1 cellular context compared by ENCODE assay signal in genomic region chr3:129289201-129289921, GRCh38.
TF ChIP-seq lines count a peak whose summit lies in the region.

No MANE protein-coding gene starts in this region.

TF ChIP-seq in SK-N-SH, 30 proteins besides CTCF, POLR2A, EP300 and RAD21 (continued from another document):
- TF ChIP-seq GATA2 (CRISPR knock-in tag; IDR thresholded peaks at IDR 0.05) (no peak), TAF1 (IDR thresholded peaks at IDR 0.05; ENCODE audit: borderline replicate concordance, low read depth, low read length) (no peak), ELF1 (IDR thresholded peaks at IDR 0.05) (no peak), PBX3 (IDR thresholded peaks at IDR 0.05) (no peak), TCF12 (IDR thresholded peaks at IDR 0.05) (peak; percentile 48; the same call in 1 of the 2 replicates), FOXJ3 (CRISPR knock-in tag; IDR thresholded peaks at IDR 0.05) (no peak), IRF3 (IDR thresholded peaks at IDR 0.05; ENCODE audit: low read depth, low read length) (no peak), TEAD4 (IDR thresholded peaks at IDR 0.05; ENCODE audit: borderline replicate concordance, insufficient read depth) (no peak), FOSL2 (IDR thresholded peaks at IDR 0.05; ENCODE audit: borderline replicate concordance, low read depth) (peak; percentile 32; the same call in 1 of the 2 replicates), RCOR1 (IDR thresholded peaks at IDR 0.05; ENCODE audit: low read length) (no peak), MXI1 (IDR thresholded peaks at IDR 0.05; ENCODE audit: low read depth, low read length) (no peak), SMC3 (IDR thresholded peaks at IDR 0.05; ENCODE audit: low read depth, low read length) (no peak), ZBTB33 (IDR thresholded peaks at IDR 0.05; ENCODE audit: borderline replicate concordance, low read depth) (no peak), NFIC (IDR thresholded peaks at IDR 0.05; ENCODE audit: borderline replicate concordance) (no peak), NRF1 (IDR thresholded peaks at IDR 0.05; ENCODE audit: low read depth, low read length) (no peak), MEF2A (IDR thresholded peaks at IDR 0.05; ENCODE audit: borderline replicate concordance, low read depth) (no peak), FOXM1 (IDR thresholded peaks at IDR 0.05; ENCODE audit: low read depth) (no peak), RXRA (IDR thresholded peaks at IDR 0.05; ENCODE audit: borderline replicate concordance, low read depth) (peak; percentile 69), USF2 (IDR thresholded peaks at IDR 0.05; ENCODE audit: borderline replicate concordance, low read depth, low read length) (no peak), EZH2phosphoT487 (IDR thresholded peaks at IDR 0.05; ENCODE audit: borderline replicate concordance, low read depth) (no peak), MAX (IDR thresholded peaks at IDR 0.05; ENCODE audit: low read depth) (0 out of 2 replicates have a peak, but pooled peaks have one; percentile 13)
